In genomic region chr6:127342296-127342945, GRCh38 we compare ENCODE assay signal across 8 cellular contexts. TPM values are rescaled to one million over a fixed set of nuclear protein-coding genes. Genes with fewer than 3 reads are reported as not detected.
DNase-seq lines count a peak whose midpoint lies in the region; ATAC-seq and TF ChIP-seq lines count a peak whose summit lies in the region.

No MANE protein-coding gene starts in this region.

- no peaks in the 10 kb centered on the region for H3K27me3 Mint-ChIP-seq in activated CD4-positive, alpha-beta T cell treated with anti-CD3 and anti-CD28 coated beads, Interleukin-2, amount 10 ng/mL, durations not matched to agents 24 days and 14 days

- H3K9me3 Mint-ChIP-seq in activated CD4-positive, alpha-beta T cell treated with anti-CD3 and anti-CD28 coated beads, Interleukin-2, amount 10 ng/mL, durations not matched to agents 24 days and 14 days, result peaks cover 4% of the 10 kb centered on the region

- peaks cover 10% of the 10 kb centered on the region for H3K36me3 Mint-ChIP-seq in activated CD4-positive, alpha-beta T cell treated with anti-CD3 and anti-CD28 coated beads, Interleukin-2, amount 10 ng/mL, durations not matched to agents 24 days and 14 days (ENCODE audit: low read depth)

- peaks cover 20% of the 10 kb centered on the region for H3K4me1 Mint-ChIP-seq in activated CD4-positive, alpha-beta T cell treated with anti-CD3 and anti-CD28 coated beads, Interleukin-2, amount 10 ng/mL, durations not matched to agents 24 days and 14 days

- ATAC-seq in HG03432 (IDR thresholded peaks at IDR 0.05; ENCODE audit: unreplicated experiment) (no peak), GM19324 (IDR thresholded peaks at IDR 0.05; ENCODE audit: low FRiP score, unreplicated experiment) (no peak)

- TF ChIP-seq CTCF in retinal pigment epithelial cell (conservative IDR thresholded peaks at IDR 0.05; ENCODE audit: low read depth, low read length), result no peak

- intact Hi-C loops in activated CD4-positive, alpha-beta T cell treated with anti-CD3 and anti-CD28 coated beads, Interleukin-2, amount 10 ng/mL, durations not matched to agents 24 days and 14 days (cut with micrococcal nuclease), result no loop called here

- peak; percentile 57 for DNase-seq in activated CD4-positive, alpha-beta T cell treated with anti-CD3 and anti-CD28 coated beads, Interleukin-2, amount 10 ng/mL, durations not matched to agents 24 days and 14 days
- DNase-seq in activated CD4-positive, alpha-beta T cell treated with anti-CD3 and anti-CD28 coated beads for 4 hours, result no peak
- DNase-seq in RPMI7951 (ENCODE audit: low read depth), result peak; percentile 40
- DNase-seq in germinal center (ENCODE audit: low spot score), result peak; percentile 3
- DNase-seq in retinal pigment epithelial cell (ENCODE audit: low read depth), result peak; percentile 96
- no peak for DNase-seq in cortex of kidney (lab: John Stamatoyannopoulos, UW)

- no peak overlapping the region for H3K27ac Mint-ChIP-seq in activated CD4-positive, alpha-beta T cell treated with anti-CD3 and anti-CD28 coated beads, Interleukin-2, amount 10 ng/mL, durations not matched to agents 24 days and 14 days

- H3K4me3 ChIP-seq in retinal pigment epithelial cell (ENCODE audit: low read length), result peak overlapping the region; percentile 69

- H3K4me3 Mint-ChIP-seq in activated CD4-positive, alpha-beta T cell treated with anti-CD3 and anti-CD28 coated beads, Interleukin-2, amount 10 ng/mL, durations not matched to agents 24 days and 14 days, result no peak overlapping the region

RNA-seq across cellular contexts. Expression of gene ECHDC1, which starts 1.0 kb away (rescaled TPM):
- total RNA-seq in activated CD4-positive, alpha-beta T cell treated with anti-CD3 and anti-CD28 coated beads, Interleukin-2, amount 10 ng/mL, durations not matched to agents 24 days and 14 days, result 60.2 and 63.1 TPM in 2 replicates
- 105 and 113 TPM in 2 replicates for total RNA-seq in RPMI7951 (2014; rRNA removed; shearing (Covaris generic))

Comparison
In these comparisons a context has a peak if more than half of its experiments do, and no peak if none do; other contexts are left out.
1. DNase-seq: peak in activated CD4-positive, alpha-beta T cell treated with anti-CD3 and anti-CD28 coated beads, Interleukin-2, amount 10 ng/mL, durations not matched to agents 24 days and 14 days (single experiment), RPMI7951 (single experiment), germinal center (single experiment) and retinal pigment epithelial cell (single experiment); none in activated CD4-positive, alpha-beta T cell treated with anti-CD3 and anti-CD28 coated beads for 4 hours (0 of 2) and cortex of kidney (single experiment).